ENCODE assay signal across 8 cellular contexts in the genomic region with DNA sequence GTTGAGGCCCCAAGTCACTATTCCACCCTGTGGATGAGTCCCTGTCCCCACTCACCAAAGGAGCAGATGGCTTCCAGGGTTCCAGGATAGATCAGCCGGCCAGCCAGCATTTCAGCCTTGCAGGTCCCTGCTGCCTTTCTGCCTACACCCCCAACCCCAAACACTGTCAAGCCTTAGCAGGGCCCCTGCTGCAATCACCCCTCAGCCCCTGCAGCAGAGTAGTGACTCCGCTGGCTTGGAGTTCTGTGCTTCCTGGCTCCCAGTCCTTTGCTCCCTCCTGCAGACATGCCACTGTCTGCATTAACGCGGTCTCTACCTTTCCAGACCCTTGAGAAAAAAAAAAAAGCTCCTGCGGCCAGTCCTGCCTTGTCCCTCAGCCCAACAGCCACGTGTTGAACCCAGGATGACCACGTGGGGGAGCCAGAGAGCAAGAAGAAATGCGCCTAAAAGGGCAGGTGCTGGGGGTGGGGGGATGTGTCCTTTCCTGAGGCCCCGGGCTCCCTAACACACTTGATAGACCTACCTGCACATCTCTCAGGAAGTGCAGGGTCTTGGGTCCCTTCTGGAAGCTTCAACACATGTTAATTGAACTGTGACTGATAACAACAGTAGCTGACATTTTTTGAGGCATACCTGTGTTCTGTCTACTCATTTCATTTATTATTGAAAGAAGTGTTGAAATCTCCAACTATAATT. TPM values are rescaled to one million over a fixed set of nuclear protein-coding genes. Genes with fewer than 3 reads are reported as not detected.
A peak's percentile ranks its signal among the peaks of the same experiment; 100 is the strongest.
DNase-seq lines count a peak whose midpoint lies in the region; ATAC-seq, FAIRE-seq and TF ChIP-seq lines count a peak whose summit lies in the region.

No MANE protein-coding gene starts in this region.

- no peaks in the 10 kb centered on the region for H3K36me3 ChIP-seq in transverse colon

- H3K27ac Mint-ChIP-seq in activated T-helper 1 cell treated with anti-CD3 and anti-CD28 coated beads, Interleukin-12 subunit alpha, Interleukin-12 subunit beta, Interleukin-2, Interleukin-4 antibody, amounts not matched to agents 30 ng/mL and 10 ng/mL and 1 ng/mL, durations not matched to agents 14 hours and 24 hours and 36 hours = peak overlapping the region; percentile 22

- TF ChIP-seq RAD21 in Ishikawa (IDR thresholded peaks at IDR 0.05; ENCODE audit: low read depth) = peak; percentile 76

- no peaks in the 10 kb centered on the region for H3K9me3 Mint-ChIP-seq in activated T-helper 1 cell treated with anti-CD3 and anti-CD28 coated beads, Interleukin-12 subunit alpha, Interleukin-12 subunit beta, Interleukin-2, Interleukin-4 antibody, amounts not matched to agents 30 ng/mL and 10 ng/mL and 1 ng/mL, durations not matched to agents 14 hours and 24 hours and 36 hours

- H3K4me3 Mint-ChIP-seq in activated T-helper 1 cell treated with anti-CD3 and anti-CD28 coated beads, Interleukin-12 subunit alpha, Interleukin-12 subunit beta, Interleukin-2, Interleukin-4 antibody, amounts not matched to agents 30 ng/mL and 10 ng/mL and 1 ng/mL, durations not matched to agents 14 hours and 24 hours and 36 hours = no peak overlapping the region

- TF ChIP-seq POLR2A in transverse colon (IDR thresholded peaks at IDR 0.05) = no peak

- TF ChIP-seq EP300 in Ishikawa (IDR thresholded peaks at IDR 0.05; ENCODE audit: borderline replicate concordance) (no peak), transverse colon (IDR thresholded peaks at IDR 0.05; ENCODE audit: low read depth) (no peak)

- no peak overlapping the region for H3K27ac ChIP-seq in transverse colon

- DNase-seq in G401 (ENCODE audit: low spot score) (peak; percentile 67), RCC 7860 (ENCODE audit: low spot score) (peak; percentile 29), fibroblast of the conjunctiva (ENCODE audit: low read depth) (peak; percentile 21), omental fat pad (ENCODE audit: low spot score) (peak; percentile 82), transverse colon (peak; percentile 82)
- peak; percentile 69 for DNase-seq in activated T-helper 1 cell treated with anti-CD3 and anti-CD28 coated beads, Interleukin-12 subunit alpha, Interleukin-12 subunit beta, Interleukin-2, Interleukin-4 antibody, amounts not matched to agents 30 ng/mL and 10 ng/mL and 1 ng/mL, durations not matched to agents 14 hours and 24 hours and 36 hours (ENCODE audit: low spot score)

- H3K4me3 ChIP-seq in transverse colon = no peak overlapping the region

- peak in 2 of 3 donors; percentile 30 to 43 for TF ChIP-seq CTCF in omental fat pad (IDR thresholded peaks at IDR 0.05)
- TF ChIP-seq CTCF in transverse colon (IDR thresholded peaks at IDR 0.05) = peak; percentile 72 to 88 (median 86)

- in situ Hi-C loops in G401 (cut with HindIII; ENCODE audit: low sequenced_read_pairs) (no loop called here), transverse colon (cut with MboI; ENCODE audit: low pct_ligation_motif_present in 1 of 4, low pct_unique_long_range_greater_than_20kb in 1 of 4, low sequenced_read_pairs in 3 of 4) (loop anchor here in 2 of 4 donors (5.0 kb wide), 1 partner anchor 38 kb away; no protein-coding TSS in a partner anchor)

- intact Hi-C loops in activated T-helper 1 cell treated with anti-CD3 and anti-CD28 coated beads, Interleukin-12 subunit alpha, Interleukin-12 subunit beta, Interleukin-2, Interleukin-4 antibody, amounts not matched to agents 30 ng/mL and 10 ng/mL and 1 ng/mL, durations not matched to agents 14 hours and 24 hours and 36 hours (cut with micrococcal nuclease) = loop anchor here (1.0 to 2.0 kb wide), 5 partner anchors 12 to 120 kb away; no protein-coding TSS in a partner anchor
- intact Hi-C loops in transverse colon (cut with DNase I; ENCODE audit: low total_unique reads) = no loop called here

- ATAC-seq in omental fat pad (ENCODE audit: low FRiP score) (no peak), GM21447 (IDR thresholded peaks at IDR 0.05; ENCODE audit: unreplicated experiment) (no peak)

- H3K4me1 Mint-ChIP-seq in activated T-helper 1 cell treated with anti-CD3 and anti-CD28 coated beads, Interleukin-12 subunit alpha, Interleukin-12 subunit beta, Interleukin-2, Interleukin-4 antibody, amounts not matched to agents 30 ng/mL and 10 ng/mL and 1 ng/mL, durations not matched to agents 14 hours and 24 hours and 36 hours (ENCODE audit: low read depth) = peaks cover 33% of the 10 kb centered on the region

- 13% methylated on average over 9 of the region's 9 CpGs; no CpG with 5 or more reads in 1 of the 2 donors for WGBS in transverse colon (ENCODE audit: low coverage in 1 of 2), 2 donors

- H3K27me3 Mint-ChIP-seq in activated T-helper 1 cell treated with anti-CD3 and anti-CD28 coated beads, Interleukin-12 subunit alpha, Interleukin-12 subunit beta, Interleukin-2, Interleukin-4 antibody, amounts not matched to agents 30 ng/mL and 10 ng/mL and 1 ng/mL, durations not matched to agents 14 hours and 24 hours and 36 hours (ENCODE audit: insufficient read depth) = peaks cover 2% of the 10 kb centered on the region

- no peaks in the 10 kb centered on the region for H3K9me3 ChIP-seq in transverse colon

- peaks cover 9% of the 10 kb centered on the region for H3K36me3 Mint-ChIP-seq in activated T-helper 1 cell treated with anti-CD3 and anti-CD28 coated beads, Interleukin-12 subunit alpha, Interleukin-12 subunit beta, Interleukin-2, Interleukin-4 antibody, amounts not matched to agents 30 ng/mL and 10 ng/mL and 1 ng/mL, durations not matched to agents 14 hours and 24 hours and 36 hours (ENCODE audit: low read depth)

- peaks cover 4 to 11% (median 10%) of the 10 kb centered on the region in 4 donors for H3K4me1 ChIP-seq in transverse colon

- no peaks in the 10 kb centered on the region for H3K27me3 ChIP-seq in transverse colon

- FAIRE-seq in RCC 7860 (lab: Jason Lieb, UNC) = no peak

TF ChIP-seq in Ishikawa, 13 proteins besides CTCF, POLR2A, EP300 and RAD21:
- TF ChIP-seq, protein P1, sequence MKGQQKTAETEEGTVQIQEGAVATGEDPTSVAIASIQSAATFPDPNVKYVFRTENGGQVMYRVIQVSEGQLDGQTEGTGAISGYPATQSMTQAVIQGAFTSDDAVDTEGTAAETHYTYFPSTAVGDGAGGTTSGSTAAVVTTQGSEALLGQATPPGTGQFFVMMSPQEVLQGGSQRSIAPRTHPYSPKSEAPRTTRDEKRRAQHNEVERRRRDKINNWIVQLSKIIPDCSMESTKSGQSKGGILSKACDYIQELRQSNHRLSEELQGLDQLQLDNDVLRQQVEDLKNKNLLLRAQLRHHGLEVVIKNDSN (IDR thresholded peaks at IDR 0.05) = peak; percentile 70; the same call in 1 of the 2 replicates
- TF ChIP-seq CEBPB (IDR thresholded peaks at IDR 0.05) (no peak), MAX (IDR thresholded peaks at IDR 0.05) (peak; percentile 90), ZBTB7A (IDR thresholded peaks at IDR 0.05; ENCODE audit: low read depth) (no peak), CREB1 (IDR thresholded peaks at IDR 0.05; ENCODE audit: low read depth) (no peak)
TF ChIP-seq in Ishikawa: peak in this region for 2.

RNA-seq across cellular contexts. Expression of gene RASSF5, which starts 37.4 kb away (rescaled TPM):
- 0.68 TPM in 1 of 2 replicates, not detected in the other for total RNA-seq in G401 (2014; rRNA removed; shearing (Covaris generic))
- total RNA-seq in activated T-helper 1 cell treated with anti-CD3 and anti-CD28 coated beads, Interleukin-12 subunit alpha, Interleukin-12 subunit beta, Interleukin-2, Interleukin-4 antibody, amounts not matched to agents 30 ng/mL and 10 ng/mL and 1 ng/mL, durations not matched to agents 14 hours and 24 hours and 36 hours = 220 and 221 TPM in 2 replicates
- 10 to 100 TPM in 3 of 4 donors, 1 to 10 TPM in 1; 9.7 to 16.1 (median 10.8) TPM for total RNA-seq in omental fat pad
- 10 to 100 TPM in 1 of 4 donors, 1 to 10 TPM in 3; 4.6 to 14.0 (median 7.8) TPM for total RNA-seq in transverse colon

Comparison
In these comparisons a context has a peak if more than half of its experiments do, and no peak if none do; other contexts are left out.
1. DNase-seq: peak in every context shown above with its lines; median percentile 82 in omental fat pad; 82 in transverse colon; 69 in activated T-helper 1 cell treated with anti-CD3 and anti-CD28 coated beads, Interleukin-12 subunit alpha, Interleukin-12 subunit beta, Interleukin-2, Interleukin-4 antibody, amounts not matched to agents 30 ng/mL and 10 ng/mL and 1 ng/mL, durations not matched to agents 14 hours and 24 hours and 36 hours; 67 in G401; 29 in RCC 7860; 21 in fibroblast of the conjunctiva.
2. RNA of gene RASSF5, which starts 37.4 kb away (total RNA-seq): 220 to 221 TPM in activated T-helper 1 cell treated with anti-CD3 and anti-CD28 coated beads, Interleukin-12 subunit alpha, Interleukin-12 subunit beta, Interleukin-2, Interleukin-4 antibody, amounts not matched to agents 30 ng/mL and 10 ng/mL and 1 ng/mL, durations not matched to agents 14 hours and 24 hours and 36 hours; 9.7 to 16.1 TPM in omental fat pad, 4.6 to 14.0 TPM in transverse colon and 0.68 TPM in G401; every median in the first group is over 10 times any median in the second.